ENCODE assay signal across 21 cellular contexts in genomic region chr9:86508208-86508903, GRCh38.
DNase-seq lines count a peak whose midpoint lies in the region; ATAC-seq and TF ChIP-seq lines count a peak whose summit lies in the region.
"Had no signal": no experiment of that assay in that cellular context is flagged by ENCODE, and none has a peak within 500 bp of the region (broad histone marks: within the 10 kb centered on the region; RNA-seq: fewer than 3 reads in every experiment).

No MANE protein-coding gene starts in this region.

- H3K4me2 ChIP-seq in MM.1S (ENCODE audit: low read depth, low read length) = no peak overlapping the region
- H3K4me2 ChIP-seq in hepatocyte = no peak overlapping the region
- H3K4me2 ChIP-seq: KMS-11 had no signal

- H3K36me3 ChIP-seq in MM.1S (replicated peaks; ENCODE audit: insufficient read depth, low read length) (no peaks in the 10 kb centered on the region), hepatocyte (replicated peaks; ENCODE audit: insufficient read depth, low read depth) (no peaks in the 10 kb centered on the region)
- H3K36me3 ChIP-seq: gastrocnemius medialis, prostate gland, spleen, tibial artery had no signal

- no peaks in the 10 kb centered on the region for H3K79me2 ChIP-seq in MM.1S (ENCODE audit: low read length)
- H3K79me2 ChIP-seq in hepatocyte = no peaks in the 10 kb centered on the region

- H2AFZ ChIP-seq in MM.1S (ENCODE audit: low read length) (no peak overlapping the region), hepatocyte (no peak overlapping the region)

- H3K4me3 ChIP-seq in MM.1S (ENCODE audit: low read length) (no peak overlapping the region), hepatocyte (no peak overlapping the region)
- H3K4me3 ChIP-seq: gastrocnemius medialis, prostate gland, spleen, tibial artery had no signal

- no peaks in the 10 kb centered on the region for H4K20me1 ChIP-seq in MM.1S (ENCODE audit: insufficient read depth, low read length)
- H4K20me1 ChIP-seq in hepatocyte (ENCODE audit: insufficient read depth, poor library complexity, severe bottlenecking) = no peaks in the 10 kb centered on the region

- H3K9me3 ChIP-seq in MM.1S (replicated peaks; ENCODE audit: insufficient read depth, low read length) = no peaks in the 10 kb centered on the region
- no peaks in the 10 kb centered on the region for H3K9me3 ChIP-seq in hepatocyte (ENCODE audit: low read depth)
- H3K9me3 ChIP-seq: gastrocnemius medialis, prostate gland, spleen, tibial artery had no signal

- DNase-seq in GM10266 (ENCODE audit: extremely low spot score) = peak; percentile 25
- DNase-seq in NCI-H1436 treated with DMSO at 0.1 percent for 48 hours (lab: John Stamatoyannopoulos, UW) = no peak
- DNase-seq in C1 segment of cervical spinal cord (lab: John Stamatoyannopoulos, UW) = no peak
- DNase-seq in MM.1S = no peak
- DNase-seq in hepatocyte (ENCODE audit: low spot score) = no peak
- DNase-seq: activated CD4-positive, alpha-beta memory T cell treated with anti-CD3 and anti-CD28 coated beads, Interleukin-2, amount 10 ng/mL, durations not matched to agents 7 days and 5 days; activated T-cell treated with anti-CD3 and anti-CD28 coated beads, Interleukin-2, amount 50 U/mL, for 72 hours; dermis blood vessel endothelial cell; gastrocnemius medialis; naive B cell; NCI-H1092 treated with DMSO at 0.1 percent for 48 hours; NCI-H2171; NCI-H82; spleen; tibial artery had no signal

- H3K4me1 ChIP-seq in MM.1S (ENCODE audit: low read length) (no peaks in the 10 kb centered on the region), hepatocyte (ENCODE audit: insufficient read depth) (no peaks in the 10 kb centered on the region)
- H3K4me1 ChIP-seq: gastrocnemius medialis, prostate gland, spleen, tibial artery had no signal

- peak; percentile 82 for ATAC-seq in GM18907 (IDR thresholded peaks at IDR 0.05; ENCODE audit: unreplicated experiment)
- ATAC-seq in HG02642 (IDR thresholded peaks at IDR 0.05; ENCODE audit: poor library complexity, unreplicated experiment) = peak; percentile 80
- ATAC-seq in HG03558 (IDR thresholded peaks at IDR 0.05; ENCODE audit: extremely low read depth, unreplicated experiment) = peak; percentile 68
- ATAC-seq: stimulated activated memory B cell treated with anti-CD40 and anti-IgM and Interleukin-4, amounts not matched to agents 10 μg/mL and 1 μg/mL and 100 μg/mL, for 72 hours had no signal

- 92% methylated on average over 6 of the region's 6 CpGs for WGBS in hepatocyte (ENCODE audit: low lambda C conversion rate, missing lambda C conversion rate)

- no peaks in the 10 kb centered on the region for H3K27me3 ChIP-seq in MM.1S (replicated peaks; ENCODE audit: insufficient read depth, low read length)
- no peaks in the 10 kb centered on the region for H3K27me3 ChIP-seq in hepatocyte
- H3K27me3 ChIP-seq: gastrocnemius medialis, spleen, tibial artery had no signal

- H3K9me2 ChIP-seq in MM.1S (replicated peaks; ENCODE audit: insufficient read depth, low read length) (no peaks in the 10 kb centered on the region), hepatocyte (replicated peaks; ENCODE audit: insufficient read depth) (no peaks in the 10 kb centered on the region)

- H3K27ac ChIP-seq in MM.1S (ENCODE audit: low read length) (no peak overlapping the region), hepatocyte (no peak overlapping the region)
- H3K27ac ChIP-seq: KMS-11, prostate gland, spleen, tibial artery had no signal

- H3F3A ChIP-seq in MM.1S (ENCODE audit: insufficient read depth, low read length) = no peaks in the 10 kb centered on the region

- TF ChIP-seq CTCF in GM10266 (IDR thresholded peaks at IDR 0.05; ENCODE audit: control insufficient read depth, insufficient read depth, low read depth, missing control alignments) (no peak), MM.1S (IDR thresholded peaks at IDR 0.05; ENCODE audit: low read length) (no peak), hepatocyte (IDR thresholded peaks at IDR 0.05; ENCODE audit: poor library complexity) (no peak)

- H3K9ac ChIP-seq in MM.1S (ENCODE audit: low read length) = no peak overlapping the region
- H3K9ac ChIP-seq: KMS-11 had no signal
